ENCODE assay signal across 16 cellular contexts in genomic region chr15:26661107-26661506, GRCh38.
DNase-seq lines count a peak whose midpoint lies in the region; ATAC-seq, FAIRE-seq and TF ChIP-seq lines count a peak whose summit lies in the region.
"Had no signal": no experiment of that assay in that cellular context is flagged by ENCODE, and none has a peak within 500 bp of the region (broad histone marks: within the 10 kb centered on the region; RNA-seq: fewer than 3 reads in every experiment).

No MANE protein-coding gene starts in this region.

- no TSS peak for BruUV-seq in HepG2 (replicated peaks; lab: Mats Ljungman, UMichigan)

- H3K27ac Mint-ChIP-seq in WTC11, result peak overlapping the region; percentile 19; the same call in 1 of the 2 replicates
- H3K27ac Mint-ChIP-seq: CD4-positive, CD25-positive, alpha-beta regulatory T cell; CD8-positive, alpha-beta memory T cell had no signal

- H3K4me3 ChIP-seq in HepG2 (replicated peaks in 1 of 3; ENCODE audit: insufficient read depth in 1 of 3, low read depth in 2 of 3, low read length in 3 of 3) (no peak overlapping the region), right lobe of liver (no peak overlapping the region), WERI-Rb-1 (ENCODE audit: low read depth, low read length) (no peak overlapping the region), hepatocyte (no peak overlapping the region)

- H2AFZ ChIP-seq in HepG2 (ENCODE audit: low read length) (no peak overlapping the region), hepatocyte (no peak overlapping the region)

- no peak overlapping the region for H3K27ac ChIP-seq in HepG2 (ENCODE audit: extremely low read length, insufficient read depth, low read length)
- no peak overlapping the region for H3K27ac ChIP-seq in right lobe of liver
- H3K27ac ChIP-seq in cingulate gyrus (ENCODE audit: low read depth, low read length), result peak overlapping the region; percentile 48
- peak overlapping the region; percentile 46 for H3K27ac ChIP-seq in temporal lobe (ENCODE audit: low read depth, low read length)
- no peak overlapping the region for H3K27ac ChIP-seq in WERI-Rb-1
- H3K27ac ChIP-seq in hepatocyte, result no peak overlapping the region
- H3K27ac ChIP-seq: 22Rv1 had no signal

- peaks cover 55% of the 10 kb centered on the region for H3K9me3 ChIP-seq in HepG2 (ENCODE audit: low read length)
- no peaks in the 10 kb centered on the region for H3K9me3 ChIP-seq in right lobe of liver
- H3K9me3 ChIP-seq in WERI-Rb-1 (ENCODE audit: severe bottlenecking), result no peaks in the 10 kb centered on the region
- H3K9me3 ChIP-seq in hepatocyte (ENCODE audit: low read depth), result no peaks in the 10 kb centered on the region

- no peak for DNase-seq in HepG2 (ENCODE audit: low spot score)
- no peak for DNase-seq in right lobe of liver
- DNase-seq in WTC11 (ENCODE audit: low spot score), result no peak
- no peak for DNase-seq in WERI-Rb-1
- DNase-seq in NCI-H1694 treated with DMSO at 0.1 percent for 48 hours (lab: John Stamatoyannopoulos, UW), result no peak
- DNase-seq in hepatocyte (ENCODE audit: low spot score), result no peak
- DNase-seq: CD4-positive, CD25-positive, alpha-beta regulatory T cell; CD8-positive, alpha-beta memory T cell; HCEC 1CT had no signal

- TF ChIP-seq POLR2A in HepG2 (IDR thresholded peaks at IDR 0.05; ENCODE audit: insufficient read depth in 1 of 2, low read depth in 2 of 2, low read length in 2 of 2) (no peak), right lobe of liver (IDR thresholded peaks at IDR 0.05) (no peak)

- POLR2A ChIA-PET in HepG2 (lab: Yijun Ruan, JAX), result no interaction called here
- POLR2A ChIA-PET in WTC11 (lab: Charles Lee), result no interaction called here

- H3K4me1 ChIP-seq in HepG2 (ENCODE audit: insufficient read depth, low read length), result no peaks in the 10 kb centered on the region
- H3K4me1 ChIP-seq in right lobe of liver, result no peaks in the 10 kb centered on the region
- H3K4me1 ChIP-seq in hepatocyte (ENCODE audit: insufficient read depth), result no peaks in the 10 kb centered on the region

- H3K36me3 ChIP-seq in HepG2 (replicated peaks in 1 of 2; ENCODE audit: control insufficient read depth in 1 of 2, insufficient read depth in 2 of 2, low read length in 2 of 2), result no peaks in the 10 kb centered on the region
- no peaks in the 10 kb centered on the region for H3K36me3 ChIP-seq in right lobe of liver
- no peaks in the 10 kb centered on the region for H3K36me3 ChIP-seq in WERI-Rb-1
- no peaks in the 10 kb centered on the region for H3K36me3 ChIP-seq in hepatocyte (replicated peaks; ENCODE audit: insufficient read depth, low read depth)

- in situ Hi-C loops in HepG2 (cut with HindIII; ENCODE audit: extremely low pct_ligation_motif_present, low pct_unique_long_range_greater_than_20kb), result no loop called here

- H3K27me3 Mint-ChIP-seq in WTC11 (ENCODE audit: low read depth), result no peaks in the 10 kb centered on the region
- H3K27me3 Mint-ChIP-seq: CD4-positive, CD25-positive, alpha-beta regulatory T cell had no signal

- no peak overlapping the region for H3K4me3 Mint-ChIP-seq in WTC11
- H3K4me3 Mint-ChIP-seq: CD4-positive, CD25-positive, alpha-beta regulatory T cell; CD8-positive, alpha-beta memory T cell had no signal

- no peaks in the 10 kb centered on the region for H3K9me3 Mint-ChIP-seq in WTC11

- intact Hi-C loops in HepG2 (cut with micrococcal nuclease; ENCODE audit: unreplicated experiment), result no loop called here
- intact Hi-C loops in right lobe of liver (cut with DNase I), result no loop called here

- peaks cover 7% of the 10 kb centered on the region; the same call in 1 of the 2 replicates for H3K36me3 Mint-ChIP-seq in WTC11
- H3K36me3 Mint-ChIP-seq: CD4-positive, CD25-positive, alpha-beta regulatory T cell; CD8-positive, alpha-beta memory T cell had no signal

- H3K9me2 ChIP-seq in hepatocyte (replicated peaks; ENCODE audit: insufficient read depth), result no peaks in the 10 kb centered on the region

- 32% methylated on average over 3 of the region's 3 CpGs for WGBS in HepG2 (ENCODE audit: low lambda C conversion rate)
- 59% methylated on average over 3 of the region's 3 CpGs for WGBS in right lobe of liver (ENCODE audit: insufficient coverage, low coverage, low lambda C conversion rate, missing lambda C conversion rate)
- 83% methylated on average over 3 of the region's 3 CpGs for WGBS in hepatocyte (ENCODE audit: low lambda C conversion rate, missing lambda C conversion rate)

- no peaks in the 10 kb centered on the region for H4K20me1 ChIP-seq in HepG2 (ENCODE audit: insufficient read depth, low read length)
- no peaks in the 10 kb centered on the region for H4K20me1 ChIP-seq in hepatocyte (ENCODE audit: insufficient read depth, poor library complexity, severe bottlenecking)

- no peak for ATAC-seq in HepG2
- ATAC-seq in right lobe of liver, result no peak
- no peak for ATAC-seq in WTC11

- H3K4me1 Mint-ChIP-seq in WTC11, result peaks cover 79% of the 10 kb centered on the region
- H3K4me1 Mint-ChIP-seq: CD4-positive, CD25-positive, alpha-beta regulatory T cell; CD8-positive, alpha-beta memory T cell had no signal

- no peak for TF ChIP-seq CTCF in HepG2 (CRISPR knock-in tag; IDR thresholded peaks at IDR 0.05)
- TF ChIP-seq CTCF in right lobe of liver (IDR thresholded peaks at IDR 0.05), result no peak
- no peak for TF ChIP-seq CTCF in WTC11 (IDR thresholded peaks at IDR 0.05)
- TF ChIP-seq CTCF in WERI-Rb-1 (IDR thresholded peaks at IDR 0.05; ENCODE audit: low read depth, low read length), result no peak
- TF ChIP-seq CTCF in hepatocyte (IDR thresholded peaks at IDR 0.05; ENCODE audit: poor library complexity), result no peak

- FAIRE-seq in HepG2 (lab: Jason Lieb, UNC), result no peak
- FAIRE-seq: G401.6, GM12891, GM19239, H54 had no signal

- TF ChIP-seq EP300 in HepG2 (IDR thresholded peaks at IDR 0.05; ENCODE audit: low read depth in 2 of 2, low read length in 2 of 2), result no peak
- TF ChIP-seq EP300 in HepG2 (CRISPR knock-in tag; IDR thresholded peaks at IDR 0.05; ENCODE audit: borderline replicate concordance), result no peak

- H3K9ac ChIP-seq in HepG2 (ENCODE audit: insufficient read depth, low read depth, low read length), result no peak overlapping the region

- CTCF ChIA-PET in HepG2 (lab: Yijun Ruan, JAX; ENCODE audit: low intra/inter-chr PET ratio, low total read pairs), result no interaction called here
- CTCF ChIA-PET in WTC11 (lab: Charles Lee), result interaction anchor here (1.0 to 1.8 kb wide), 3 partner anchors 21 to 230 kb away, joined by 3 to 8 read pairs (median 3); no protein-coding TSS in a partner anchor

- no peak for TF ChIP-seq RAD21 in HepG2 (CRISPR knock-in tag; IDR thresholded peaks at IDR 0.05)

- no peaks in the 10 kb centered on the region for H3K79me2 ChIP-seq in HepG2 (ENCODE audit: insufficient read depth, low read length)
- H3K79me2 ChIP-seq in hepatocyte, result no peaks in the 10 kb centered on the region

- H3K4me2 ChIP-seq in HepG2 (ENCODE audit: low read depth, low read length), result no peak overlapping the region
- H3K4me2 ChIP-seq in hepatocyte, result no peak overlapping the region

- H3K27me3 ChIP-seq in HepG2 (ENCODE audit: control insufficient read depth in 1 of 2, insufficient read depth in 2 of 2, low read length in 2 of 2), result no peaks in the 10 kb centered on the region
- no peaks in the 10 kb centered on the region for H3K27me3 ChIP-seq in right lobe of liver
- H3K27me3 ChIP-seq in WERI-Rb-1 (ENCODE audit: insufficient read depth, low read depth, severe bottlenecking), result no peaks in the 10 kb centered on the region
- H3K27me3 ChIP-seq in hepatocyte, result no peaks in the 10 kb centered on the region

TF ChIP-seq in HepG2, 621 proteins besides CTCF, POLR2A, EP300 and RAD21:
- no peak for TF ChIP-seq ZNF652 (CRISPR knock-in tag; IDR thresholded peaks at IDR 0.05; ENCODE audit: borderline replicate concordance, low read depth)
- TF ChIP-seq, protein P1, sequence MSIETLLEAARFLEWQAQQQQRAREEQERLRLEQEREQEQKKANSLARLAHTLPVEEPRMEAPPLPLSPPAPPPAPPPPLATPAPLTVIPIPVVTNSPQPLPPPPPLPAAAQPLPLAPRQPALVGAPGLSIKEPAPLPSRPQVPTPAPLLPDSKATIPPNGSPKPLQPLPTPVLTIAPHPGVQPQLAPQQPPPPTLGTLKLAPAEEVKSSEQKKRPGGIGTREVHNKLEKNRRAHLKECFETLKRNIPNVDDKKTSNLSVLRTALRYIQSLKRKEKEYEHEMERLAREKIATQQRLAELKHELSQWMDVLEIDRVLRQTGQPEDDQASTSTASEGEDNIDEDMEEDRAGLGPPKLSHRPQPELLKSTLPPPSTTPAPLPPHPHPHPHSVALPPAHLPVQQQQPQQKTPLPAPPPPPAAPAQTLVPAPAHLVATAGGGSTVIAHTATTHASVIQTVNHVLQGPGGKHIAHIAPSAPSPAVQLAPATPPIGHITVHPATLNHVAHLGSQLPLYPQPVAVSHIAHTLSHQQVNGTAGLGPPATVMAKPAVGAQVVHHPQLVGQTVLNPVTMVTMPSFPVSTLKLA (IDR thresholded peaks at IDR 0.05), result peak; percentile 91

TF ChIP-seq in WTC11, 78 proteins besides CTCF, POLR2A, EP300 and RAD21 (continues in another document):
- TF ChIP-seq ZNF138 (CRISPR knock-in tag; conservative IDR thresholded peaks at IDR 0.05) (no peak), ARID4B (CRISPR knock-in tag; IDR thresholded peaks at IDR 0.05; ENCODE audit: borderline replicate concordance) (no peak)

Comparison
In these comparisons a context has a peak if more than half of its experiments do, and no peak if none do; other contexts are left out.
1. H3K27ac ChIP-seq: peak in cingulate gyrus (single experiment) and temporal lobe (single experiment); none in HepG2 (single experiment), right lobe of liver (0 of 3), WERI-Rb-1 (single experiment) and hepatocyte (single experiment).